In the genomic region with DNA sequence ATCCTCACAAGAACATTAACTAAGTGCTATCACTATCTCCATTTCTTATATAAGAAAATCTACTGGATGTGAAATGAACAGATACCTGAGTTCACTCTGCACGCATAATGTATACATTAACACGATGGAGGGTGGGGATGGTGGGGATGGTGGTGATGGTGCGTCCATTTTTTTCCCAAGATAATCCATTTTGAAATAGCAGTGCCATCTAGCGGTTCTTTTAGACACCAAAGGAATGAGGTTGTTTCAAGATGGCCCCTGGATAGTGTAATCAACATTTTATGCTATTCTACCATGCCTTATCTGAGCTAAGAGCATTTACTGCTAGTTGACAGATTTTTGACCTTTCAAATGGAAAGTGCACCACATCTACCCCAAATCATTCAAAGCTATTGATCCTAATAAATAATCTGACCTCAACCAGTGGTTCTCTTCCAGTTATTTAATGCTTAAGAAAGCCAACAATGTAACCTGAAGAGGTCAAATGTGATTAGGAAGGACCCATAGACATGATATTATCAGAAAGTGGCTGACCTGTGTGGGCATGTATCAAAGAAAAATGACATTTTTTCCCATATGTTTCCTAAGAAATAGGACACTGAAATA, we compare ENCODE assay signal across 8 cellular contexts.
DNase-seq lines count a peak whose midpoint lies in the region; ATAC-seq, FAIRE-seq and TF ChIP-seq lines count a peak whose summit lies in the region.

No MANE protein-coding gene starts in this region.

- no peak for TF ChIP-seq EP300 in A549 (IDR thresholded peaks at IDR 0.05)
- TF ChIP-seq EP300 in HepG2 (IDR thresholded peaks at IDR 0.05; ENCODE audit: low read depth in 2 of 2, low read length in 2 of 2) = no peak
- no peak for TF ChIP-seq EP300 in HepG2 (CRISPR knock-in tag; IDR thresholded peaks at IDR 0.05; ENCODE audit: borderline replicate concordance)

- H3K27ac ChIP-seq in A549 (no peak overlapping the region), HepG2 (ENCODE audit: extremely low read length, insufficient read depth, low read length) (no peak overlapping the region)

- no peaks in the 10 kb centered on the region for H3K79me2 ChIP-seq in HepG2 (ENCODE audit: insufficient read depth, low read length)

- no peak for FAIRE-seq in A549 (lab: Jason Lieb, UNC)
- peak; percentile 60 for FAIRE-seq in GM12892 (lab: Jason Lieb, UNC)
- FAIRE-seq in HepG2 (lab: Jason Lieb, UNC) = no peak

- no peaks in the 10 kb centered on the region for H4K20me1 ChIP-seq in HepG2 (ENCODE audit: insufficient read depth, low read length)

- TF ChIP-seq POLR2A in A549 (IDR thresholded peaks at IDR 0.05; ENCODE audit: low read length) (no peak), GM12892 (IDR thresholded peaks at IDR 0.05; ENCODE audit: low read depth, low read length) (no peak), HepG2 (IDR thresholded peaks at IDR 0.05; ENCODE audit: insufficient read depth in 1 of 2, low read depth in 2 of 2, low read length in 2 of 2) (no peak)

- ATAC-seq in A549 (peak; percentile 73 to 76; a peak in 4 of 6 replicates), HepG2 (peak; percentile 69)

- peak; percentile 1 to 22 for DNase-seq in A549 (ENCODE audit: low read depth in 1 of 2, low spot score in 1 of 2)
- no peak for DNase-seq in GM12892 (ENCODE audit: insufficient read length)
- DNase-seq in Jurkat, Clone E6-1 (ENCODE audit: low read depth, low spot score) = peak; percentile 26
- DNase-seq in HepG2 (ENCODE audit: low spot score) = peak; percentile 21
- DNase-seq in activated effector memory CD4-positive, alpha-beta T cell treated with anti-CD3 and anti-CD28 coated beads, Interleukin-2, amount 50 U/mL, for 16 hours = no peak
- no peak for DNase-seq in activated CD4-positive, alpha-beta T cell treated with anti-CD3 and anti-CD28 coated beads, Interleukin-2, amount 10 ng/mL, durations not matched to agents 7 days and 5 days
- DNase-seq in activated CD4-positive, alpha-beta T cell treated with anti-CD3 and anti-CD28 coated beads, Interleukin-2, amount 50 U/mL, for 1 hour = no peak

- in situ Hi-C loops in HepG2 (cut with HindIII; ENCODE audit: extremely low pct_ligation_motif_present, low pct_unique_long_range_greater_than_20kb) = loop anchor here (25.0 kb wide), 1 partner anchor 443 kb away; no protein-coding TSS in a partner anchor

- TF ChIP-seq CTCF in A549 (IDR thresholded peaks at IDR 0.05) (peak; percentile 36), WI38 (IDR thresholded peaks at IDR 0.05; ENCODE audit: low read depth, low read length) (peak; percentile 39), HepG2 (CRISPR knock-in tag; IDR thresholded peaks at IDR 0.05) (peak; percentile 42)

- no peak overlapping the region for H2AFZ ChIP-seq in HepG2 (ENCODE audit: low read length)

- whole genome bisulfite sequencing in A549 (ENCODE audit: missing lambda C conversion rate) = under 1% methylated on average over 4 of the region's 4 CpGs
- 3% methylated on average over 4 of the region's 4 CpGs for whole genome bisulfite sequencing in HepG2 (ENCODE audit: low lambda C conversion rate)

- no peaks in the 10 kb centered on the region for H3K27me3 ChIP-seq in HepG2 (ENCODE audit: control insufficient read depth in 1 of 2, insufficient read depth in 2 of 2, low read length in 2 of 2)

- CTCF ChIA-PET in A549 (lab: Yijun Ruan, JAX) = interaction anchor here (1.0 to 2.3 kb wide), 3 partner anchors 9 to 1510 kb away, joined by 3 to 10 read pairs (median 6); no protein-coding TSS in a partner anchor
- CTCF ChIA-PET in HepG2 (lab: Yijun Ruan, JAX; ENCODE audit: low intra/inter-chr PET ratio, low total read pairs) = interaction anchor here (1.3 kb wide), 1 partner anchor 447 kb away, joined by 6 read pairs; no protein-coding TSS in a partner anchor
- CTCF ChIA-PET in activated CD4-positive, alpha-beta T cell treated with anti-CD3 and anti-CD28 coated beads, Interleukin-2, amount 10 ng/mL, durations not matched to agents 7 days and 5 days (lab: Charles Lee) = no interaction called here

- H3K4me2 ChIP-seq in A549 = no peak overlapping the region
- no peak overlapping the region for H3K4me2 ChIP-seq in HepG2 (ENCODE audit: low read depth, low read length)

- H3K9me3 Mint-ChIP-seq in activated CD4-positive, alpha-beta T cell treated with anti-CD3 and anti-CD28 coated beads, Interleukin-2, amount 10 ng/mL, durations not matched to agents 7 days and 5 days = no peaks in the 10 kb centered on the region

- TF ChIP-seq RAD21 in A549 (conservative IDR thresholded peaks at IDR 0.05 in 1 of 2, IDR thresholded peaks at IDR 0.05 in 1 of 2) (peak; percentile 45 to 58), HepG2 (CRISPR knock-in tag; IDR thresholded peaks at IDR 0.05) (no peak)

- H3K27ac Mint-ChIP-seq in activated CD4-positive, alpha-beta T cell treated with anti-CD3 and anti-CD28 coated beads, Interleukin-2, amount 10 ng/mL, durations not matched to agents 7 days and 5 days = no peak overlapping the region

- H3K9ac ChIP-seq in HepG2 (ENCODE audit: insufficient read depth, low read depth, low read length) = no peak overlapping the region

- no peaks in the 10 kb centered on the region for H3K36me3 Mint-ChIP-seq in activated CD4-positive, alpha-beta T cell treated with anti-CD3 and anti-CD28 coated beads, Interleukin-2, amount 10 ng/mL, durations not matched to agents 7 days and 5 days (ENCODE audit: low read depth)

- BruUV-seq in HepG2 (replicated peaks; lab: Mats Ljungman, UMichigan) = no TSS peak

- intact Hi-C loops in HepG2 (cut with micrococcal nuclease; ENCODE audit: unreplicated experiment) = loop anchor here (1.0 to 10.0 kb wide), 4 partner anchors 447 to 1511 kb away; no protein-coding TSS in a partner anchor

- H3K4me3 ChIP-seq in A549 = no peak overlapping the region
- no peak overlapping the region for H3K4me3 ChIP-seq in Jurkat, Clone E6-1 (ENCODE audit: low read length)
- H3K4me3 ChIP-seq in WI38 (ENCODE audit: low read depth, low read length) = no peak overlapping the region
- no peak overlapping the region for H3K4me3 ChIP-seq in HepG2 (replicated peaks in 1 of 3; ENCODE audit: insufficient read depth in 1 of 3, low read depth in 2 of 3, low read length in 3 of 3)

- H3K27me3 Mint-ChIP-seq in activated CD4-positive, alpha-beta T cell treated with anti-CD3 and anti-CD28 coated beads, Interleukin-2, amount 10 ng/mL, durations not matched to agents 7 days and 5 days = no peaks in the 10 kb centered on the region

- H3K4me1 ChIP-seq in A549 = no peaks in the 10 kb centered on the region
- H3K4me1 ChIP-seq in HepG2 (ENCODE audit: insufficient read depth, low read length) = no peaks in the 10 kb centered on the region

- H3K4me1 Mint-ChIP-seq in activated CD4-positive, alpha-beta T cell treated with anti-CD3 and anti-CD28 coated beads, Interleukin-2, amount 10 ng/mL, durations not matched to agents 7 days and 5 days = no peaks in the 10 kb centered on the region

- no peak overlapping the region for H3K4me3 Mint-ChIP-seq in activated CD4-positive, alpha-beta T cell treated with anti-CD3 and anti-CD28 coated beads, Interleukin-2, amount 10 ng/mL, durations not matched to agents 7 days and 5 days

- H3K9me3 ChIP-seq in A549 (no peaks in the 10 kb centered on the region), HepG2 (ENCODE audit: low read length) (no peaks in the 10 kb centered on the region)

- no peaks in the 10 kb centered on the region for H3K36me3 ChIP-seq in HepG2 (replicated peaks in 1 of 2; ENCODE audit: control insufficient read depth in 1 of 2, insufficient read depth in 2 of 2, low read length in 2 of 2)

- POLR2A ChIA-PET in A549 (lab: Yijun Ruan, JAX) (no interaction called here), HepG2 (lab: Yijun Ruan, JAX) (no interaction called here)
- POLR2A ChIA-PET in activated CD4-positive, alpha-beta T cell treated with anti-CD3 and anti-CD28 coated beads, Interleukin-2, amount 10 ng/mL, durations not matched to agents 7 days and 5 days (lab: Charles Lee) = no interaction called here

TF ChIP-seq in A549, 52 proteins besides CTCF, POLR2A, EP300 and RAD21:
- no peak for TF ChIP-seq RARB (CRISPR knock-in tag; IDR thresholded peaks at IDR 0.05)
- TF ChIP-seq SMC3 (IDR thresholded peaks at IDR 0.05) = peak; percentile 33; the same call in 2 of the 3 replicates

TF ChIP-seq in HepG2, 621 proteins besides CTCF, POLR2A, EP300 and RAD21 (continues in another document):
- no peak for TF ChIP-seq ZNF12 (CRISPR knock-in tag; IDR thresholded peaks at IDR 0.05)
- TF ChIP-seq IRF2 (CRISPR knock-in tag; IDR thresholded peaks at IDR 0.05) = no peak
- no peak for TF ChIP-seq ZSCAN12 (CRISPR knock-in tag; IDR thresholded peaks at IDR 0.05)
- TF ChIP-seq TMF1 (CRISPR knock-in tag; IDR thresholded peaks at IDR 0.05; ENCODE audit: low read depth) = no peak

Comparison
In these comparisons a context has a peak if more than half of its experiments do, and no peak if none do; other contexts are left out.
1. DNase-seq: peak in A549 (2 of 2), Jurkat, Clone E6-1 (single experiment) and HepG2 (single experiment); none in GM12892 (single experiment), activated effector memory CD4-positive, alpha-beta T cell treated with anti-CD3 and anti-CD28 coated beads, Interleukin-2, amount 50 U/mL, for 16 hours (single experiment), activated CD4-positive, alpha-beta T cell treated with anti-CD3 and anti-CD28 coated beads, Interleukin-2, amount 10 ng/mL, durations not matched to agents 7 days and 5 days (single experiment) and activated CD4-positive, alpha-beta T cell treated with anti-CD3 and anti-CD28 coated beads, Interleukin-2, amount 50 U/mL, for 1 hour (single experiment).
2. Of the 38 proteins assayed by ChIP-seq in both HepG2 and A549: peak only in HepG2: none; only in A549: RAD21; in both: CTCF and SMC3; in neither: 35.
3. Peak in every context shown above with its lines, with median percentiles within 50 percentile points of each other: CTCF ChIP-seq.